Comparison of ENCODE assay signal across 1 cellular context in the genomic region with DNA sequence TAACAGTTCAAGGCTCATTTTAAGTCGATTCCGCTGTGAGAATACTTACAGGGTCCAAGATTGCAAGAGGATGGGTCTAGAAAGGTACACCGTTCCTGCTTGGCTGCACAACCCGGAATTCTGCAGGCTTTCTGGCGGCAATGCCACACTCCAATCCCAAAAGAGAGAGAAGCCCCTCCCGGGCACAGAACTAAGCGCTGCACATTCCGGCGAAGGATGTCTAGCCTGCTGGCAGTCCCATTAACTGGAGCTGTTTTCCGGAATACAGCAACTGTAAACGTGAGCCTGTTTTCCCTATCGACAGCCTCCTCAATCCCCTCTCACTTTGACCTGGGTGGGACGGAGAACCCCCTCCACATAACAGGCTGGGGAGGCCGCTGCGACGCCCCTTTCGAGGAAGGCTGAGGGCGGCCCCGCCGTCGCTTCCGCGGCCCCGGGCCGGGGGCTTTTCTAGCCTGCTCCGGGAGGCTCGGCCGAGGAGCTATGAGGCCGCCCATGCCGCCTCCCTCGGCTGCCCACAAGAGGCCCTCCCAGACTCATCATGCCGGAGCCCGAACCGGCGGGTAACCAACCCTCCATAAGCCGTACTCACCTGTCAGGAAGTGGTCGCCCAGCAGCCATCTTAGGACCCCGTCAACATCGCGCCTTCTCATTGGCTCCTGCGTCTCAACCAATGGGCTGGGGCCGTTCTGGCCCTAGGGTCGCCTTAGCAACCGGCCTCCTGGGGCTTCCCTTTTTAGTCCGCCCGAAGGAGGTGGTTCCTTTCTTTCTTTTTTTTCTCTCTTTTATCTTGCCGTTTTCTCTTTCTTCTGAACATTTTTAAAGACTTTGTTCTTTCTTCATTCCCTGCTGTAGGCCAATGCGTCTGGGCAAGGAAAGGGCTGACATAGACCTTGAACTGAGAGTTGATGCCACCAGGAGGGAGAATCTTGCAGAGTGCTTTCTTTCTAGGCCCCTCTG.
TF ChIP-seq lines count a peak whose summit lies in the region.

A gene (minus strand): TSS at position 647 of the 960 bp plus-strand sequence. CDS start 5,909 bp downstream, outside the sequence.

TF ChIP-seq in HepG2, 621 proteins besides CTCF, POLR2A, EP300 and RAD21 (continued from another document and continues in another):
- TF ChIP-seq, protein P1, sequence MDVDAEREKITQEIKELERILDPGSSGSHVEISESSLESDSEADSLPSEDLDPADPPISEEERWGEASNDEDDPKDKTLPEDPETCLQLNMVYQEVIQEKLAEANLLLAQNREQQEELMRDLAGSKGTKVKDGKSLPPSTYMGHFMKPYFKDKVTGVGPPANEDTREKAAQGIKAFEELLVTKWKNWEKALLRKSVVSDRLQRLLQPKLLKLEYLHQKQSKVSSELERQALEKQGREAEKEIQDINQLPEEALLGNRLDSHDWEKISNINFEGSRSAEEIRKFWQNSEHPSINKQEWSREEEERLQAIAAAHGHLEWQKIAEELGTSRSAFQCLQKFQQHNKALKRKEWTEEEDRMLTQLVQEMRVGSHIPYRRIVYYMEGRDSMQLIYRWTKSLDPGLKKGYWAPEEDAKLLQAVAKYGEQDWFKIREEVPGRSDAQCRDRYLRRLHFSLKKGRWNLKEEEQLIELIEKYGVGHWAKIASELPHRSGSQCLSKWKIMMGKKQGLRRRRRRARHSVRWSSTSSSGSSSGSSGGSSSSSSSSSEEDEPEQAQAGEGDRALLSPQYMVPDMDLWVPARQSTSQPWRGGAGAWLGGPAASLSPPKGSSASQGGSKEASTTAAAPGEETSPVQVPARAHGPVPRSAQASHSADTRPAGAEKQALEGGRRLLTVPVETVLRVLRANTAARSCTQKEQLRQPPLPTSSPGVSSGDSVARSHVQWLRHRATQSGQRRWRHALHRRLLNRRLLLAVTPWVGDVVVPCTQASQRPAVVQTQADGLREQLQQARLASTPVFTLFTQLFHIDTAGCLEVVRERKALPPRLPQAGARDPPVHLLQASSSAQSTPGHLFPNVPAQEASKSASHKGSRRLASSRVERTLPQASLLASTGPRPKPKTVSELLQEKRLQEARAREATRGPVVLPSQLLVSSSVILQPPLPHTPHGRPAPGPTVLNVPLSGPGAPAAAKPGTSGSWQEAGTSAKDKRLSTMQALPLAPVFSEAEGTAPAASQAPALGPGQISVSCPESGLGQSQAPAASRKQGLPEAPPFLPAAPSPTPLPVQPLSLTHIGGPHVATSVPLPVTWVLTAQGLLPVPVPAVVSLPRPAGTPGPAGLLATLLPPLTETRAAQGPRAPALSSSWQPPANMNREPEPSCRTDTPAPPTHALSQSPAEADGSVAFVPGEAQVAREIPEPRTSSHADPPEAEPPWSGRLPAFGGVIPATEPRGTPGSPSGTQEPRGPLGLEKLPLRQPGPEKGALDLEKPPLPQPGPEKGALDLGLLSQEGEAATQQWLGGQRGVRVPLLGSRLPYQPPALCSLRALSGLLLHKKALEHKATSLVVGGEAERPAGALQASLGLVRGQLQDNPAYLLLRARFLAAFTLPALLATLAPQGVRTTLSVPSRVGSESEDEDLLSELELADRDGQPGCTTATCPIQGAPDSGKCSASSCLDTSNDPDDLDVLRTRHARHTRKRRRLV (CRISPR knock-in tag; IDR thresholded peaks at IDR 0.05): no peak
- TF ChIP-seq ZNF781 (CRISPR knock-in tag; IDR thresholded peaks at IDR 0.05; ENCODE audit: borderline replicate concordance, not compliant biosample characterization) (peak; percentile 27), MED13 (CRISPR knock-in tag; IDR thresholded peaks at IDR 0.05) (no peak), ETV6 (CRISPR knock-in tag; conservative IDR thresholded peaks at IDR 0.05) (no peak), PHF8 (CRISPR knock-in tag; IDR thresholded peaks at IDR 0.05) (peak; percentile 86), YEATS2 (CRISPR knock-in tag; IDR thresholded peaks at IDR 0.05; ENCODE audit: borderline replicate concordance) (peak; percentile 84; the same call in 1 of the 2 replicates), ZNF660 (CRISPR knock-in tag; IDR thresholded peaks at IDR 0.05; ENCODE audit: borderline replicate concordance, low read depth) (no peak), ZBTB1 (CRISPR knock-in tag; IDR thresholded peaks at IDR 0.05; ENCODE audit: borderline replicate concordance) (no peak), ZNF232 (CRISPR knock-in tag; IDR thresholded peaks at IDR 0.05; ENCODE audit: borderline replicate concordance) (no peak), TAF1 (CRISPR knock-in tag; IDR thresholded peaks at IDR 0.05) (peak; percentile 94), MBNL3 (CRISPR knock-in tag; conservative IDR thresholded peaks at IDR 0.05) (no peak), MED8 (CRISPR knock-in tag; IDR thresholded peaks at IDR 0.05; ENCODE audit: insufficient replicate concordance) (no peak), ZNF766 (CRISPR knock-in tag; IDR thresholded peaks at IDR 0.05; ENCODE audit: borderline replicate concordance) (no peak), HOXA5 (CRISPR knock-in tag; IDR thresholded peaks at IDR 0.05) (no peak), JUND (CRISPR knock-in tag; IDR thresholded peaks at IDR 0.05) (no peak), ZNF607 (CRISPR knock-in tag; IDR thresholded peaks at IDR 0.05; ENCODE audit: borderline replicate concordance) (peak; percentile 71; the same call in 1 of the 2 replicates), NFYB (CRISPR knock-in tag; IDR thresholded peaks at IDR 0.05) (peak; percentile 95), ZNF101 (CRISPR knock-in tag; IDR thresholded peaks at IDR 0.05; ENCODE audit: borderline replicate concordance, low read depth) (no peak), SMAD1 (CRISPR knock-in tag; IDR thresholded peaks at IDR 0.05; ENCODE audit: borderline replicate concordance, low read depth) (0 out of 2 replicates have a peak, but pooled peaks have one; percentile 28)
- TF ChIP-seq, protein P2, sequence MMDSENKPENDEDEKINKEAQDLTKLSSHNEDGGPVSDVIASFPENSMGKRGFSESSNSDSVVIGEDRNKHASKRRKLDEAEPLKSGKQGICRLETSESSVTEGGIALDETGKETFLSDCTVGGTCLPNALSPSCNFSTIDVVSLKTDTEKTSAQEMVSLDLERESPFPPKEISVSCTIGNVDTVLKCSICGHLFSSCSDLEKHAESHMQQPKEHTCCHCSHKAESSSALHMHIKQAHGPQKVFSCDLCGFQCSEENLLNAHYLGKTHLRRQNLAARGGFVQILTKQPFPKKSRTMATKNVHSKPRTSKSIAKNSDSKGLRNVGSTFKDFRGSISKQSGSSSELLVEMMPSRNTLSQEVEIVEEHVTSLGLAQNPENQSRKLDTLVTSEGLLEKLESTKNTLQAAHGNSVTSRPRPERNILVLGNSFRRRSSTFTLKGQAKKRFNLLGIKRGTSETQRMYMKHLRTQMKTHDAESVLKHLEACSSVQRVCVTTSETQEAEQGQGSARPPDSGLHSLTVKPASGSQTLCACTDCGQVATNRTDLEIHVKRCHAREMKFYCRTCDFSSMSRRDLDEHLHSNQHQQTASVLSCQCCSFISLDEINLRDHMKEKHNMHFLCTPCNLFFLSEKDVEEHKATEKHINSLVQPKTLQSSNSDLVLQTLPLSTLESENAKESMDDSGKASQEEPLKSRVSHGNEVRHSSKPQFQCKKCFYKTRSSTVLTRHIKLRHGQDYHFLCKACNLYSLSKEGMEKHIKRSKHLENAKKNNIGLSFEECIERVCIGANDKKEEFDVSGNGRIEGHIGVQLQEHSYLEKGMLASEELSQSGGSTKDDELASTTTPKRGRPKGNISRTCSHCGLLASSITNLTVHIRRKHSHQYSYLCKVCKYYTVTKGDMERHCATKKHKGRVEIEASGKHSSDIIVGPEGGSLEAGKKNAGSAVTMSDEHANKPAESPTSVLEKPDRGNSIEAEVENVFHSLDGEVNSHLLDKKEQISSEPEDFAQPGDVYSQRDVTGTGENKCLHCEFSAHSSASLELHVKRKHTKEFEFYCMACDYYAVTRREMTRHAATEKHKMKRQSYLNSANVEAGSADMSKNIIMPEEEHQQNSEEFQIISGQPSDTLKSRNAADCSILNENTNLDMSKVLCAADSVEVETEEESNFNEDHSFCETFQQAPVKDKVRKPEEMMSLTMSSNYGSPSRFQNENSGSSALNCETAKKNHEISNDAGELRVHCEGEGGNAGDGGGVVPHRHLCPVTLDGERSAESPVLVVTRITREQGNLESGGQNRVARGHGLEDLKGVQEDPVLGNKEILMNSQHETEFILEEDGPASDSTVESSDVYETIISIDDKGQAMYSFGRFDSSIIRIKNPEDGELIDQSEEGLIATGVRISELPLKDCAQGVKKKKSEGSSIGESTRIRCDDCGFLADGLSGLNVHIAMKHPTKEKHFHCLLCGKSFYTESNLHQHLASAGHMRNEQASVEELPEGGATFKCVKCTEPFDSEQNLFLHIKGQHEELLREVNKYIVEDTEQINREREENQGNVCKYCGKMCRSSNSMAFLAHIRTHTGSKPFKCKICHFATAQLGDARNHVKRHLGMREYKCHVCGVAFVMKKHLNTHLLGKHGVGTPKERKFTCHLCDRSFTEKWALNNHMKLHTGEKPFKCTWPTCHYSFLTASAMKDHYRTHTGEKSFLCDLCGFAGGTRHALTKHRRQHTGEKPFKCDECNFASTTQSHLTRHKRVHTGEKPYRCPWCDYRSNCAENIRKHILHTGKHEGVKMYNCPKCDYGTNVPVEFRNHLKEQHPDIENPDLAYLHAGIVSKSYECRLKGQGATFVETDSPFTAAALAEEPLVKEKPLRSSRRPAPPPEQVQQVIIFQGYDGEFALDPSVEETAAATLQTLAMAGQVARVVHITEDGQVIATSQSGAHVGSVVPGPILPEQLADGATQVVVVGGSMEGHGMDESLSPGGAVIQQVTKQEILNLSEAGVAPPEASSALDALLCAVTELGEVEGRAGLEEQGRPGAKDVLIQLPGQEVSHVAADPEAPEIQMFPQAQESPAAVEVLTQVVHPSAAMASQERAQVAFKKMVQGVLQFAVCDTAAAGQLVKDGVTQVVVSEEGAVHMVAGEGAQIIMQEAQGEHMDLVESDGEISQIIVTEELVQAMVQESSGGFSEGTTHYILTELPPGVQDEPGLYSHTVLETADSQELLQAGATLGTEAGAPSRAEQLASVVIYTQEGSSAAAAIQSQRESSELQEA (CRISPR knock-in tag; IDR thresholded peaks at IDR 0.05; ENCODE audit: not compliant biosample characterization): no peak
- TF ChIP-seq, protein P3, sequence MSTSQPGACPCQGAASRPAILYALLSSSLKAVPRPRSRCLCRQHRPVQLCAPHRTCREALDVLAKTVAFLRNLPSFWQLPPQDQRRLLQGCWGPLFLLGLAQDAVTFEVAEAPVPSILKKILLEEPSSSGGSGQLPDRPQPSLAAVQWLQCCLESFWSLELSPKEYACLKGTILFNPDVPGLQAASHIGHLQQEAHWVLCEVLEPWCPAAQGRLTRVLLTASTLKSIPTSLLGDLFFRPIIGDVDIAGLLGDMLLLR (CRISPR knock-in tag; IDR thresholded peaks at IDR 0.05): no peak
- TF ChIP-seq, protein P4, sequence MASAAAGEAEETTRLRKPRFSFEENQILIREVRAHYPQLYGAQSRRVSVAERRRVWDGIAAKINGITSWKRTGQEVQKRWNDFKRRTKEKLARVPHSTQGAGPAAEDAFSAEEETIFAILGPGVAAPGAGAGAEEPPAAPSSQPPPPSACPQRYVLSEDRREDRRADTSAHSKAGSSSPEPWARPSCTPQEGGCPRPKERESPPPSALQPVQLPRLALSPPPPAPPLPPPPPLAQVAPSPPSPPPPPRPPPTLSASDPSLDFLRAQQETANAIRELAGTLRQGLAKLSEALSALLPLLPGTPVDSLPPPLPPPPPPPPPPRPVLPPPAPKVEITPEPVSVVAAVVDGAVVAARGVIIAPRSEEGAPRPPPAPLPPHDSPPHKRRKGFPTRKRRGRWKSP (CRISPR knock-in tag; IDR thresholded peaks at IDR 0.05): no peak
- TF ChIP-seq, protein P5, sequence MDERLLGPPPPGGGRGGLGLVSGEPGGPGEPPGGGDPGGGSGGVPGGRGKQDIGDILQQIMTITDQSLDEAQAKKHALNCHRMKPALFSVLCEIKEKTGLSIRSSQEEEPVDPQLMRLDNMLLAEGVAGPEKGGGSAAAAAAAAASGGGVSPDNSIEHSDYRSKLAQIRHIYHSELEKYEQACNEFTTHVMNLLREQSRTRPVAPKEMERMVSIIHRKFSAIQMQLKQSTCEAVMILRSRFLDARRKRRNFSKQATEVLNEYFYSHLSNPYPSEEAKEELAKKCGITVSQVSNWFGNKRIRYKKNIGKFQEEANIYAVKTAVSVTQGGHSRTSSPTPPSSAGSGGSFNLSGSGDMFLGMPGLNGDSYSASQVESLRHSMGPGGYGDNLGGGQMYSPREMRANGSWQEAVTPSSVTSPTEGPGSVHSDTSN (CRISPR knock-in tag; IDR thresholded peaks at IDR 0.05): no peak
- TF ChIP-seq, protein P6, sequence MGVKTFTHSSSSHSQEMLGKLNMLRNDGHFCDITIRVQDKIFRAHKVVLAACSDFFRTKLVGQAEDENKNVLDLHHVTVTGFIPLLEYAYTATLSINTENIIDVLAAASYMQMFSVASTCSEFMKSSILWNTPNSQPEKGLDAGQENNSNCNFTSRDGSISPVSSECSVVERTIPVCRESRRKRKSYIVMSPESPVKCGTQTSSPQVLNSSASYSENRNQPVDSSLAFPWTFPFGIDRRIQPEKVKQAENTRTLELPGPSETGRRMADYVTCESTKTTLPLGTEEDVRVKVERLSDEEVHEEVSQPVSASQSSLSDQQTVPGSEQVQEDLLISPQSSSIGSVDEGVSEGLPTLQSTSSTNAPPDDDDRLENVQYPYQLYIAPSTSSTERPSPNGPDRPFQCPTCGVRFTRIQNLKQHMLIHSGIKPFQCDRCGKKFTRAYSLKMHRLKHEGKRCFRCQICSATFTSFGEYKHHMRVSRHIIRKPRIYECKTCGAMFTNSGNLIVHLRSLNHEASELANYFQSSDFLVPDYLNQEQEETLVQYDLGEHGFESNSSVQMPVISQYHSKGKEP (CRISPR knock-in tag; IDR thresholded peaks at IDR 0.05): no peak
- TF ChIP-seq, protein P7, sequence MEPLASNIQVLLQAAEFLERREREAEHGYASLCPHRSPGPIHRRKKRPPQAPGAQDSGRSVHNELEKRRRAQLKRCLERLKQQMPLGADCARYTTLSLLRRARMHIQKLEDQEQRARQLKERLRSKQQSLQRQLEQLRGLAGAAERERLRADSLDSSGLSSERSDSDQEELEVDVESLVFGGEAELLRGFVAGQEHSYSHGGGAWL (CRISPR knock-in tag; IDR thresholded peaks at IDR 0.05): no peak
- TF ChIP-seq, protein P8, sequence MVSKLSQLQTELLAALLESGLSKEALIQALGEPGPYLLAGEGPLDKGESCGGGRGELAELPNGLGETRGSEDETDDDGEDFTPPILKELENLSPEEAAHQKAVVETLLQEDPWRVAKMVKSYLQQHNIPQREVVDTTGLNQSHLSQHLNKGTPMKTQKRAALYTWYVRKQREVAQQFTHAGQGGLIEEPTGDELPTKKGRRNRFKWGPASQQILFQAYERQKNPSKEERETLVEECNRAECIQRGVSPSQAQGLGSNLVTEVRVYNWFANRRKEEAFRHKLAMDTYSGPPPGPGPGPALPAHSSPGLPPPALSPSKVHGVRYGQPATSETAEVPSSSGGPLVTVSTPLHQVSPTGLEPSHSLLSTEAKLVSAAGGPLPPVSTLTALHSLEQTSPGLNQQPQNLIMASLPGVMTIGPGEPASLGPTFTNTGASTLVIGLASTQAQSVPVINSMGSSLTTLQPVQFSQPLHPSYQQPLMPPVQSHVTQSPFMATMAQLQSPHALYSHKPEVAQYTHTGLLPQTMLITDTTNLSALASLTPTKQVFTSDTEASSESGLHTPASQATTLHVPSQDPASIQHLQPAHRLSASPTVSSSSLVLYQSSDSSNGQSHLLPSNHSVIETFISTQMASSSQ (IDR thresholded peaks at IDR 0.05; ENCODE audit: low read depth): no peak
- TF ChIP-seq, protein P8 (CRISPR knock-in tag; IDR thresholded peaks at IDR 0.05; ENCODE audit: borderline replicate concordance): no peak
